ENCODE assay signal across 7 cellular contexts in genomic region chr5:6633469-6634326, GRCh38.
DNase-seq lines count a peak whose midpoint lies in the region; ATAC-seq and TF ChIP-seq lines count a peak whose summit lies in the region.

No MANE protein-coding gene starts in this region.

- peak; percentile 67 for ATAC-seq in DND-41 (ENCODE audit: insufficient read depth, low read depth)
- ATAC-seq in GM19043 (IDR thresholded peaks at IDR 0.05; ENCODE audit: low read depth, unreplicated experiment), result peak; percentile 44
- ATAC-seq in HG03139 (IDR thresholded peaks at IDR 0.05; ENCODE audit: unreplicated experiment), result peak; percentile 41
- peak; percentile 73 for ATAC-seq in stimulated activated naive CD8-positive, alpha-beta T cell treated with anti-CD3 and anti-CD28 coated beads, Interleukin-15, amount 100 ng/mL, for 72 hours

- peaks cover 47% of the 10 kb centered on the region for H3K4me1 ChIP-seq in DND-41 (ENCODE audit: insufficient read depth, low read length)

- H3K27ac Mint-ChIP-seq in stimulated activated naive CD8-positive, alpha-beta T cell treated with anti-CD3 and anti-CD28 coated beads, Interleukin-15, amount 100 ng/mL, for 72 hours, result peak overlapping the region; percentile 100

- peak overlapping the region; percentile 65 to 75 for H3K4me3 ChIP-seq in DND-41 (ENCODE audit: low read depth in 1 of 2, low read length in 2 of 2)

- H3K4me3 Mint-ChIP-seq in stimulated activated naive CD8-positive, alpha-beta T cell treated with anti-CD3 and anti-CD28 coated beads, Interleukin-15, amount 100 ng/mL, for 72 hours, result peak overlapping the region; percentile 99 to 100

- peak overlapping the region; percentile 76 for H2AFZ ChIP-seq in DND-41 (ENCODE audit: low read depth, low read length)

- H3K27me3 Mint-ChIP-seq in stimulated activated naive CD8-positive, alpha-beta T cell treated with anti-CD3 and anti-CD28 coated beads, Interleukin-15, amount 100 ng/mL, for 72 hours, result no peaks in the 10 kb centered on the region

- peaks cover 67% of the 10 kb centered on the region for H3K79me2 ChIP-seq in DND-41 (ENCODE audit: insufficient read depth, low read length)

- no peaks in the 10 kb centered on the region for H3K9me3 ChIP-seq in DND-41 (ENCODE audit: insufficient read depth, low read length, severe bottlenecking)

- H3K9me3 Mint-ChIP-seq in stimulated activated naive CD8-positive, alpha-beta T cell treated with anti-CD3 and anti-CD28 coated beads, Interleukin-15, amount 100 ng/mL, for 72 hours, result no peaks in the 10 kb centered on the region

- TF ChIP-seq CTCF in DND-41 (IDR thresholded peaks at IDR 0.05; ENCODE audit: borderline replicate concordance, extremely low read depth, low read length, poor library complexity, severe bottlenecking), result peak; percentile 6

- peak overlapping the region; percentile 87 for H3K4me2 ChIP-seq in DND-41 (ENCODE audit: insufficient read depth, low read length)

- no peaks in the 10 kb centered on the region for H3K27me3 ChIP-seq in DND-41 (ENCODE audit: insufficient read depth, low read length, poor library complexity)

- H4K20me1 ChIP-seq in DND-41 (ENCODE audit: insufficient read depth, low read length), result peaks cover 38% of the 10 kb centered on the region

- H3K9ac ChIP-seq in DND-41 (ENCODE audit: low read depth, low read length), result peak overlapping the region; percentile 80

- H3K4me1 Mint-ChIP-seq in stimulated activated naive CD8-positive, alpha-beta T cell treated with anti-CD3 and anti-CD28 coated beads, Interleukin-15, amount 100 ng/mL, for 72 hours, result peaks cover 44% of the 10 kb centered on the region

- DNase-seq in DND-41, result peak; percentile 31
- peak; percentile 67 for DNase-seq in OCI-M1 (lab: John Stamatoyannopoulos, UW)
- DNase-seq in cerebellar cortex (ENCODE audit: low spot score), result peak; percentile 31
- DNase-seq in left kidney (ENCODE audit: low read depth, low spot score), result peak; percentile 68
- no peak for DNase-seq in stimulated activated naive CD8-positive, alpha-beta T cell treated with anti-CD3 and anti-CD28 coated beads, Interleukin-15, amount 100 ng/mL, for 72 hours

- peaks cover 31% of the 10 kb centered on the region for H3K36me3 ChIP-seq in DND-41 (ENCODE audit: insufficient read depth, low read length)

- peak overlapping the region; percentile 3 for H3K27ac ChIP-seq in DND-41 (ENCODE audit: low read length)

Comparison
In these comparisons a context has a peak if more than half of its experiments do, and no peak if none do; other contexts are left out.
1. DNase-seq: peak in DND-41 (single experiment), OCI-M1 (single experiment), cerebellar cortex (single experiment) and left kidney (single experiment); none in stimulated activated naive CD8-positive, alpha-beta T cell treated with anti-CD3 and anti-CD28 coated beads, Interleukin-15, amount 100 ng/mL, for 72 hours (0 of 2).
2. Peak in every context shown above with its lines, with median percentiles within 50 percentile points of each other: ATAC-seq.